ENCODE assay signal across 8 cellular contexts in genomic region chr13:45464141-45464686, GRCh38. TPM values are rescaled to one million over a fixed set of nuclear protein-coding genes. Genes with fewer than 3 reads are reported as not detected.
DNase-seq lines count a peak whose midpoint lies in the region; ATAC-seq and TF ChIP-seq lines count a peak whose summit lies in the region.

No MANE protein-coding gene starts in this region.

- H3K56ac ChIP-seq in mesendoderm (ENCODE audit: low read length), result peak overlapping the region; percentile 86

- H4K8ac ChIP-seq in mesendoderm (ENCODE audit: low read depth, low read length), result peak overlapping the region; percentile 43

- H3K4ac ChIP-seq in mesendoderm (ENCODE audit: low read depth, low read length), result peak overlapping the region; percentile 17

- H3K9ac ChIP-seq in mesendoderm (ENCODE audit: low read length), result peak overlapping the region; percentile 60

- no peak overlapping the region for H2AK5ac ChIP-seq in mesendoderm (ENCODE audit: low read length)

- peaks cover 26% of the 10 kb centered on the region for H3K79me2 ChIP-seq in mesendoderm (ENCODE audit: control insufficient read depth, insufficient read depth, low read length)

- H3K9me3 ChIP-seq in heart right ventricle (no peaks in the 10 kb centered on the region), breast epithelium (no peaks in the 10 kb centered on the region), uterus (no peaks in the 10 kb centered on the region)

- H2BK120ac ChIP-seq in mesendoderm (ENCODE audit: low read depth, low read length), result no peak overlapping the region

- TF ChIP-seq CTCF in heart right ventricle (IDR thresholded peaks at IDR 0.05), result peak in 3 of 9 donors; percentile 45 to 48 (median 47)
- peak in 2 of 3 donors; percentile 63 to 86 for TF ChIP-seq CTCF in breast epithelium (IDR thresholded peaks at IDR 0.05)
- peak in 1 of 4 experiments; percentile 42 for TF ChIP-seq CTCF in uterus (IDR thresholded peaks at IDR 0.05)

- 84 to 89% methylated on average over 9 of the region's 9 CpGs for WGBS in heart right ventricle, 2 donors
- no CpG with 5 or more reads among the region's 9 CpGs for WGBS in mesendoderm (ENCODE audit: extremely low coverage, insufficient coverage, low lambda C conversion rate)

- H3K36me3 ChIP-seq in heart right ventricle (peaks cover 0 to 10% (median 0%) of the 10 kb centered on the region in 9 donors), breast epithelium (no peaks in the 10 kb centered on the region), mesendoderm (ENCODE audit: control insufficient read depth, insufficient read depth, low read length) (no peaks in the 10 kb centered on the region), uterus (no peaks in the 10 kb centered on the region)

- H3K27me3 ChIP-seq in heart right ventricle (no peaks in the 10 kb centered on the region), breast epithelium (no peaks in the 10 kb centered on the region), mesendoderm (ENCODE audit: insufficient read depth, low read length, poor library complexity) (no peaks in the 10 kb centered on the region), uterus (no peaks in the 10 kb centered on the region)

- H3K4me1 ChIP-seq in heart right ventricle (peaks cover 6 to 45% (median 41%) of the 10 kb centered on the region in 9 donors), breast epithelium (no peaks in the 10 kb centered on the region), mesendoderm (ENCODE audit: control insufficient read depth, low read depth, low read length) (no peaks in the 10 kb centered on the region), uterus (peaks cover 0 to 9% of the 10 kb centered on the region in 2 donors)

- H3K27ac ChIP-seq in heart right ventricle, result peak overlapping the region; percentile 70 to 97 (median 94)
- peak overlapping the region; percentile 88 to 95 for H3K27ac ChIP-seq in breast epithelium
- H3K27ac ChIP-seq in mesendoderm (ENCODE audit: low read depth, low read length), result no peak overlapping the region
- peak overlapping the region; percentile 90 to 92 for H3K27ac ChIP-seq in uterus

- H2BK5ac ChIP-seq in mesendoderm (ENCODE audit: low read length), result no peak overlapping the region

- ATAC-seq in heart right ventricle (no peak), Right ventricle myocardium superior (ENCODE audit: poor library complexity) (no peak), HG03378 (IDR thresholded peaks at IDR 0.05; ENCODE audit: unreplicated experiment) (no peak), sciatic nerve (no peak)

- H3K23ac ChIP-seq in mesendoderm (ENCODE audit: low read length), result no peak overlapping the region

- TF ChIP-seq POLR2A in breast epithelium (IDR thresholded peaks at IDR 0.05), result no peak
- no peak for TF ChIP-seq POLR2A in uterus (IDR thresholded peaks at IDR 0.05)

- H3K18ac ChIP-seq in mesendoderm (ENCODE audit: low read length), result no peak overlapping the region

- peak overlapping the region; percentile 55 for H3K4me2 ChIP-seq in mesendoderm (ENCODE audit: low read length)

- no peak overlapping the region for H2BK15ac ChIP-seq in mesendoderm (replicated peaks; ENCODE audit: low read depth)

- DNase-seq in heart right ventricle, result peak in 1 of 2 donors; percentile 7
- no peak for DNase-seq in Right ventricle myocardium superior
- peak in 1 of 2 donors; percentile 21 for DNase-seq in breast epithelium (ENCODE audit: low spot score in 2 of 2)
- DNase-seq in mesendoderm, result no peak
- peak in 1 of 2 donors; percentile 19 for DNase-seq in uterus
- DNase-seq in MV-4-11 (lab: John Stamatoyannopoulos, UW), result no peak
- DNase-seq in sciatic nerve (ENCODE audit: low spot score), result no peak

- H3K79me1 ChIP-seq in mesendoderm (ENCODE audit: low read length), result peaks cover 7% of the 10 kb centered on the region

- intact Hi-C loops in heart right ventricle (cut with DNase I), result loop anchor here in 6 of 10 donors (2.0 to 10.0 kb wide), 7 partner anchors 41 to 119 kb away; partner anchors contain the start of genes SLC25A30 (in 3 of the 6) and TPT1 (in 1 of the 6)
- intact Hi-C loops in Right ventricle myocardium superior (cut with DNase I), result no loop called here
- intact Hi-C loops in breast epithelium (cut with DNase I; ENCODE audit: low total_unique reads), result no loop called here
- intact Hi-C loops in uterus (cut with DNase I; ENCODE audit: low total_unique reads), result no loop called here
- intact Hi-C loops in sciatic nerve (cut with DNase I), result no loop called here

- H4K5ac ChIP-seq in mesendoderm (ENCODE audit: low read length), result peak overlapping the region; percentile 78

- H3K4me3 ChIP-seq in heart right ventricle (peak overlapping the region; percentile 75 to 97 (median 85)), breast epithelium (peak overlapping the region; percentile 82 to 94 (median 86)), mesendoderm (ENCODE audit: low read length) (peak overlapping the region; percentile 39), uterus (peak overlapping the region; percentile 84 to 100)

RNA-seq across cellular contexts. Expression of gene COG3, which starts 0.5 kb away (rescaled TPM):
- total RNA-seq in heart right ventricle (10 to 100 TPM; 12.3 to 18.0 (median 15.8) TPM), Right ventricle myocardium superior (12.9 TPM), breast epithelium (10 to 100 TPM; 30.4 to 45.1 (median 39.7) TPM), uterus (10 to 100 TPM; 26.2 to 57.4 (median 36.5) TPM), sciatic nerve (34.4 TPM)
- polyA plus RNA-seq in heart right ventricle, result 10 to 100 TPM in 1 of 2 donors, 1 to 10 TPM in 1; 9.9 to 14.6 TPM
- polyA plus RNA-seq in mesendoderm (2013, experiment 1 of 2), result 16.4 TPM
- polyA plus RNA-seq in mesendoderm (2013, experiment 2 of 2), result 17.5 TPM

RNA-seq across cellular contexts. Expression of gene SLC25A30, which starts 46.0 kb away (rescaled TPM):
- total RNA-seq in heart right ventricle (100 to 1,000 TPM in 9 of 10 donors, 10 to 100 TPM in 1; 83.9 to 280 (median 159) TPM), Right ventricle myocardium superior (142 TPM), breast epithelium (10 to 100 TPM; 11.7 to 20.3 (median 14.4) TPM), uterus (10 to 100 TPM in 3 of 4 donors, 1 to 10 TPM in 1; 8.2 to 30.5 (median 22.2) TPM), sciatic nerve (28.8 TPM)
- polyA plus RNA-seq in heart right ventricle, result 10 to 100 TPM in 1 of 2 donors, 1 to 10 TPM in 1; 9.3 to 36.6 TPM
- 3.4 TPM for polyA plus RNA-seq in mesendoderm (2013, experiment 1 of 2)
- polyA plus RNA-seq in mesendoderm (2013, experiment 2 of 2), result 4.8 TPM

Comparison
In these comparisons a context has a peak if more than half of its experiments do, and no peak if none do; other contexts are left out.
1. intact Hi-C loops: an anchor here in heart right ventricle (2.0 to 10.0 kb wide); none called in Right ventricle myocardium superior, breast epithelium, uterus and sciatic nerve.
2. H3K4me3 ChIP-seq: peak in every context shown above with its lines; median percentile 92 in uterus; 86 in breast epithelium; 85 in heart right ventricle; 39 in mesendoderm.